ENCODE assay signal across 1 cellular context in the genomic region with DNA sequence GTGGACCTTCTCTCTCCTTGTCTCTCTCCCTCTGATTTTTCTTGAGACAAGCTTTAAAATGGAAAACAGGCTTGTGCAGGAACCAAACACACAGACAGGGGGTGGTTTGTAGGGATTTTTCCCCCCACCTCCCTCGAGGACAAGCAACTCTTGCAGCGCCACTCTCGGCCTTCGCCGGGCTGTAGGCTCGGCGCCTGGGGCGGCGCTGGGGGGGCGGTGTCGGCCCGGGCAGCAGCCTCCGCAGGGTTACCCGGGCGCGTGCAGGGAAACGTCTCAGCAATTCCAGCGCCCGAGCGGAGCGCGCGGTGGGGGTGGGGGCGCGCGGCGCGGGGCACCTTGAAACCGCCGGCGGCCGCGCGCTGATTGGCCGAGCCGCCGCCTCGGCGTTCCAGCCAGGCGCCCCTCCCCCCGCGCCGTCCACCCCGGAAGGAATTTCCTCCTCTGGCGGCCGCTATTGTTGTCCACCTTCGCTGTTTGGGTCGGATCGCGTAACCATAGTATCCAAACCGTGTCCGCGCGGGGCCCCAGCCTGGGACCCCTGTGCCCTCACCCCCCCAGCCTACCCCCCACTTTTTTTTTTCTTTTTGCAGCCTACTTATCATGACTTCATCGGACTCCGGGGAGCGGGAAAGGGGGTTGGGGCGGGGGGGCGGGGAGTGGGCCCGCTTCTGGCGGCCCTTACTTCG.
TF ChIP-seq lines count a peak whose summit lies in the region.

No MANE protein-coding gene starts in this region.

TF ChIP-seq in IMR-90, 13 proteins besides CTCF, POLR2A, EP300 and RAD21 (continued from another document):
- TF ChIP-seq, protein P1, sequence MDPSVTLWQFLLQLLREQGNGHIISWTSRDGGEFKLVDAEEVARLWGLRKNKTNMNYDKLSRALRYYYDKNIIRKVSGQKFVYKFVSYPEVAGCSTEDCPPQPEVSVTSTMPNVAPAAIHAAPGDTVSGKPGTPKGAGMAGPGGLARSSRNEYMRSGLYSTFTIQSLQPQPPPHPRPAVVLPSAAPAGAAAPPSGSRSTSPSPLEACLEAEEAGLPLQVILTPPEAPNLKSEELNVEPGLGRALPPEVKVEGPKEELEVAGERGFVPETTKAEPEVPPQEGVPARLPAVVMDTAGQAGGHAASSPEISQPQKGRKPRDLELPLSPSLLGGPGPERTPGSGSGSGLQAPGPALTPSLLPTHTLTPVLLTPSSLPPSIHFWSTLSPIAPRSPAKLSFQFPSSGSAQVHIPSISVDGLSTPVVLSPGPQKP (IDR thresholded peaks at IDR 0.05; ENCODE audit: borderline replicate concordance, low read depth, low read length) = no peak
- TF ChIP-seq RFX5 (IDR thresholded peaks at IDR 0.05; ENCODE audit: low read depth, low read length) = no peak
- TF ChIP-seq, protein P2, sequence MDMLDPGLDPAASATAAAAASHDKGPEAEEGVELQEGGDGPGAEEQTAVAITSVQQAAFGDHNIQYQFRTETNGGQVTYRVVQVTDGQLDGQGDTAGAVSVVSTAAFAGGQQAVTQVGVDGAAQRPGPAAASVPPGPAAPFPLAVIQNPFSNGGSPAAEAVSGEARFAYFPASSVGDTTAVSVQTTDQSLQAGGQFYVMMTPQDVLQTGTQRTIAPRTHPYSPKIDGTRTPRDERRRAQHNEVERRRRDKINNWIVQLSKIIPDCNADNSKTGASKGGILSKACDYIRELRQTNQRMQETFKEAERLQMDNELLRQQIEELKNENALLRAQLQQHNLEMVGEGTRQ (IDR thresholded peaks at IDR 0.05; ENCODE audit: low read depth, low read length) = no peak; the same call in 1 of the 2 replicates
- TF ChIP-seq NFE2L2 (IDR thresholded peaks at IDR 0.05; ENCODE audit: low read depth, low read length) = no peak
- peak; percentile 35; the same call in 1 of the 2 replicates for TF ChIP-seq SMC3 (IDR thresholded peaks at IDR 0.05; ENCODE audit: low read depth, low read length)
- TF ChIP-seq FOS (IDR thresholded peaks at IDR 0.05; ENCODE audit: low read depth, low read length) = peak; percentile 37; the same call in 1 of the 2 replicates
- TF ChIP-seq MXI1 (IDR thresholded peaks at IDR 0.05; ENCODE audit: borderline replicate concordance, low read depth, low read length) = 0 out of 2 replicates have a peak, but pooled peaks have one; percentile 46
- TF ChIP-seq RCOR1 (IDR thresholded peaks at IDR 0.05; ENCODE audit: insufficient replicate concordance, low read length) = peak; percentile 57
